In the genomic region with DNA sequence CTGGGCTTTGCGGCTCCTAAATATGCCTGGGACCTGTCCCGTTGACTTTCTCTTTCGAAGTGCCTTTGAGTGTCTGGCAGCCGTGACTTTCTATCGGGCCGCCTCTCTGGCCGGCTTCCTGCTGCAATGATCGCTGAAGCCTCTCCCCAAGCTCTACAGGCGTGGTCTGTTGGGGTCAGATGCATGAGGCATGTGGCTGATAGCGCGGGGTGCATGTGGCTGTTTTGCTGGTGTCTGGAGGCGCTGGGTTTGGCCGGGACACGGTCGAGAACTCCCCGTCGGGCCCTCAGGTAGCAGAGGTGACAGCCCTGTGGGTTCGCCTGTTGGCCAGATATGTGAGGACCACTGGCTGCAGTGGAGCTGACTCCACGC, we compare ENCODE assay signal across 13 cellular contexts. TPM values are rescaled to one million over a fixed set of nuclear protein-coding genes. Genes with fewer than 3 reads are reported as not detected.
A peak's percentile ranks its signal among the peaks of the same experiment; 100 is the strongest.
DNase-seq lines count a peak whose midpoint lies in the region; ATAC-seq and TF ChIP-seq lines count a peak whose summit lies in the region.
"Had no signal": no experiment of that assay in that cellular context is flagged by ENCODE, and none has a peak within 500 bp of the region (broad histone marks: within the 10 kb centered on the region; RNA-seq: fewer than 3 reads in every experiment).

No MANE protein-coding gene starts in this region.

- no peaks in the 10 kb centered on the region for H3K36me3 ChIP-seq in SJCRH30

- H3K4me1 ChIP-seq in SJCRH30, result peaks cover 43% of the 10 kb centered on the region

- H3K4me3 ChIP-seq in AG10803 (ENCODE audit: low read length) (peak overlapping the region; percentile 31), SJCRH30 (peak overlapping the region; percentile 43), foreskin fibroblast (ENCODE audit: low read depth in 1 of 2, low read length in 2 of 2) (peak overlapping the region; percentile 11 to 35)

- H3K27ac ChIP-seq in SJCRH30, result peak overlapping the region; percentile 93

- no peaks in the 10 kb centered on the region for H3K9me3 ChIP-seq in SJCRH30 (replicated peaks)

- no peak for TF ChIP-seq CTCF in AG10803 (conservative IDR thresholded peaks at IDR 0.05; ENCODE audit: low read length)
- TF ChIP-seq CTCF in foreskin fibroblast (IDR thresholded peaks at IDR 0.05; ENCODE audit: low read depth, low read length), result no peak

- TF ChIP-seq POLR2A in erythroblast (IDR thresholded peaks at IDR 0.05; ENCODE audit: low read length), result no peak

- ATAC-seq in GM21360 (IDR thresholded peaks at IDR 0.05; ENCODE audit: unreplicated experiment), result no peak

- no peaks in the 10 kb centered on the region for H3K27me3 ChIP-seq in SJCRH30

- DNase-seq in AG10803 (ENCODE audit: low read depth) (no peak), SJCRH30 (no peak), foreskin fibroblast (peak; percentile 23 to 50), putamen (ENCODE audit: low spot score) (peak; percentile 35), Ammon's horn (ENCODE audit: low spot score) (no peak), erythroblast (lab: John Stamatoyannopoulos, UW) (no peak), dermis blood vessel endothelial cell (no peak)
- DNase-seq: activated CD4-positive, alpha-beta memory T cell treated with anti-CD3 and anti-CD28 coated beads for 36 hours; activated effector memory CD4-positive, alpha-beta T cell treated with anti-CD3 and anti-CD28 coated beads, Interleukin-2, amount 50 U/mL, for 16 hours; cerebellar nuclear complex; H7 had no signal

RNA-seq across cellular contexts. Expression of gene SOX8, which starts 38.4 kb away (rescaled TPM):
- 141 and 144 TPM in 2 replicates for total RNA-seq in SJCRH30 (2014; rRNA removed; shearing (Covaris generic))
- 0.33 and 0.85 TPM in 2 replicates for total RNA-seq in dermis blood vessel endothelial cell
- total RNA-seq: fibroblast of lung had no signal

RNA-seq across cellular contexts. Expression of gene LMF1, which starts 49.1 kb away (rescaled TPM):
- 2.3 and 2.7 TPM in 2 replicates for total RNA-seq in SJCRH30 (2014; rRNA removed; shearing (Covaris generic))
- total RNA-seq in dermis blood vessel endothelial cell, result 14.2 and 14.6 TPM in 2 replicates

RNA-seq across cellular contexts. Expression of gene SSTR5, which starts 52.6 kb away (rescaled TPM):
- 3.7 and 4.5 TPM in 2 replicates for total RNA-seq in SJCRH30 (2014; rRNA removed; shearing (Covaris generic))
- total RNA-seq in dermis blood vessel endothelial cell, result 0.17 and 1.1 TPM in 2 replicates
- total RNA-seq: activated CD4-positive, alpha-beta memory T cell treated with anti-CD3 and anti-CD28 coated beads for 36 hours; fibroblast of lung had no signal

Comparison
In these comparisons a context has a peak if more than half of its experiments do, and no peak if none do; other contexts are left out.
1. DNase-seq: peak in foreskin fibroblast (2 of 2) and putamen (single experiment); none in AG10803 (single experiment), SJCRH30 (0 of 2), Ammon's horn (single experiment), erythroblast (0 of 2) and dermis blood vessel endothelial cell (single experiment).
2. RNA of gene SOX8, which starts 38.4 kb away (total RNA-seq): 141 to 144 TPM in SJCRH30; 0.33 to 0.85 TPM in dermis blood vessel endothelial cell; every median in the first group is over 10 times any median in the second.
3. Peak in every context shown above with its lines, with median percentiles within 50 percentile points of each other: H3K4me3 ChIP-seq.